In the genomic region with DNA sequence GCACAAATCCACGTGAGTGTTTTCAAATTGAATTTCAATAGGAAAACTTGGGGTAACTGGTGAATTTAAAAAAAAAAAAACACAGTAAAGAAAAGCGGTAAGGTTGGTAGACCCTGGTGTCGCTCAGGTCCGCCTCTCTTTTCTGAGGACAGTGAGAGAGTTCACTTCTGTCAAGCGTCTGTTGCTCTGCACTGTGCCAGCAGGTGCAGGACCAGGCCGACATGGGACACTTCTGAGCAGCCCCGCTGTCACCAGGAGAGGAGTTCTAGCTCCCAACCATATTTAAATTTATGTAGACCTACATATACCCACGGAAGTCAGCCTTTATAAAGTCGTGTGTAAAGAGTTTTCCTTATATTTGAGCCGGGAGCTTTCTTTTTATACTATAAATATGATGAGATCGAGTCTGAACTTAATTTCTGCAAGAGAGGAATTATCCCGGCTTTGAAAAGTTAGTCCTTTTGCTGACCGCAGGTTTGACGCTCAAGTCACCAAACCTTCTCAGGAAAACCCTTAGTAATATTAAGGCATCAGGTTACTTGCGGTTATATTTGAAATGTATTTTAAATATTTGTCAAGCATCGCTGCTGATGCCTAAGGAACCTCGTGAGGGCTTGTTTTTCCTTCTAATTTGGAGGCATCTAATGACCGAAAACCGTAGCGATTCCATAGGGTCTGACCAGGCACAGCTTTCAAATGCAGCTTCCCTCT, we compare ENCODE assay signal across 8 cellular contexts. TPM values are rescaled to one million over a fixed set of nuclear protein-coding genes. Genes with fewer than 3 reads are reported as not detected.
DNase-seq lines count a peak whose midpoint lies in the region; ATAC-seq lines count a peak whose summit lies in the region.

No MANE protein-coding gene starts in this region.

- peak overlapping the region; percentile 80 to 100 (median 97) for H3K27ac Mint-ChIP-seq in IgD-negative memory B cell
- H3K27ac Mint-ChIP-seq in immature natural killer cell = peak overlapping the region; percentile 88 to 97 (median 97)
- H3K27ac Mint-ChIP-seq in stimulated activated naive CD8-positive, alpha-beta T cell treated with anti-CD3 and anti-CD28 coated beads, Interleukin-15, Interleukin-2, amounts not matched to agents 100 ng/mL and 50 ng/mL, for 24 hours = peak overlapping the region; percentile 99

- no peaks in the 10 kb centered on the region for H3K9me3 Mint-ChIP-seq in IgD-negative memory B cell
- H3K9me3 Mint-ChIP-seq in activated T-cell treated with anti-CD3 and anti-CD28 coated beads, Interleukin-2, amount 50 U/mL, for 4 hours = no peaks in the 10 kb centered on the region
- no peaks in the 10 kb centered on the region for H3K9me3 Mint-ChIP-seq in immature natural killer cell
- no peaks in the 10 kb centered on the region for H3K9me3 Mint-ChIP-seq in stimulated activated naive CD8-positive, alpha-beta T cell treated with anti-CD3 and anti-CD28 coated beads, Interleukin-15, Interleukin-2, amounts not matched to agents 100 ng/mL and 50 ng/mL, for 24 hours

- H3K4me3 Mint-ChIP-seq in IgD-negative memory B cell (peak overlapping the region; percentile 95 to 100 (median 100)), immature natural killer cell (peak overlapping the region; percentile 98 to 100 (median 99))
- peak overlapping the region; percentile 97 for H3K4me3 Mint-ChIP-seq in activated T-cell treated with anti-CD3 and anti-CD28 coated beads, Interleukin-2, amount 50 U/mL, for 4 hours
- peak overlapping the region; percentile 94 for H3K4me3 Mint-ChIP-seq in stimulated activated naive CD8-positive, alpha-beta T cell treated with anti-CD3 and anti-CD28 coated beads, Interleukin-15, Interleukin-2, amounts not matched to agents 100 ng/mL and 50 ng/mL, for 24 hours

- peak; percentile 32 for ATAC-seq in GM21360 (IDR thresholded peaks at IDR 0.05; ENCODE audit: unreplicated experiment)
- peak; percentile 41 to 43 for ATAC-seq in activated T-cell treated with anti-CD3 and anti-CD28 coated beads, Interleukin-2, amount 50 U/mL, for 4 hours

- H3K27me3 Mint-ChIP-seq in IgD-negative memory B cell (no peaks in the 10 kb centered on the region), immature natural killer cell (ENCODE audit: low read depth in 3 of 3) (peaks cover 9 to 20% (median 16%) of the 10 kb centered on the region in 3 donors)
- no peaks in the 10 kb centered on the region for H3K27me3 Mint-ChIP-seq in activated T-cell treated with anti-CD3 and anti-CD28 coated beads, Interleukin-2, amount 50 U/mL, for 4 hours (ENCODE audit: low read depth)
- H3K27me3 Mint-ChIP-seq in stimulated activated naive CD8-positive, alpha-beta T cell treated with anti-CD3 and anti-CD28 coated beads, Interleukin-15, Interleukin-2, amounts not matched to agents 100 ng/mL and 50 ng/mL, for 24 hours = no peaks in the 10 kb centered on the region

- H3K36me3 Mint-ChIP-seq in IgD-negative memory B cell (peaks cover 7% of the 10 kb centered on the region), immature natural killer cell (peaks cover 16 to 27% (median 23%) of the 10 kb centered on the region in 3 donors)
- H3K36me3 Mint-ChIP-seq in activated T-cell treated with anti-CD3 and anti-CD28 coated beads, Interleukin-2, amount 50 U/mL, for 4 hours (ENCODE audit: insufficient read depth) = peaks cover 25% of the 10 kb centered on the region
- H3K36me3 Mint-ChIP-seq in stimulated activated naive CD8-positive, alpha-beta T cell treated with anti-CD3 and anti-CD28 coated beads, Interleukin-15, Interleukin-2, amounts not matched to agents 100 ng/mL and 50 ng/mL, for 24 hours (ENCODE audit: low read depth) = peaks cover 51% of the 10 kb centered on the region

- DNase-seq in ELF-1 (ENCODE audit: low read depth, low spot score) (peak; percentile 16), immature natural killer cell (peak; percentile 47 to 65 (median 63)), iPS-NIHi7 (ENCODE audit: extremely low spot score) (no peak), UCSD-AML1 (lab: John Stamatoyannopoulos, UW; ENCODE audit: unreplicated experiment) (no peak)
- DNase-seq in activated T-cell treated with anti-CD3 and anti-CD28 coated beads, Interleukin-2, amount 50 U/mL, for 4 hours = peak; percentile 63

- H3K4me1 Mint-ChIP-seq in IgD-negative memory B cell (peaks cover 8 to 14% (median 13%) of the 10 kb centered on the region in 3 donors), immature natural killer cell (peaks cover 39 to 47% of the 10 kb centered on the region in 2 donors)
- peaks cover 47% of the 10 kb centered on the region for H3K4me1 Mint-ChIP-seq in activated T-cell treated with anti-CD3 and anti-CD28 coated beads, Interleukin-2, amount 50 U/mL, for 4 hours (ENCODE audit: low read depth)
- H3K4me1 Mint-ChIP-seq in stimulated activated naive CD8-positive, alpha-beta T cell treated with anti-CD3 and anti-CD28 coated beads, Interleukin-15, Interleukin-2, amounts not matched to agents 100 ng/mL and 50 ng/mL, for 24 hours (ENCODE audit: low read depth) = peaks cover 53% of the 10 kb centered on the region

RNA-seq across cellular contexts. Expression of gene IKZF1, which starts 0.6 kb away (rescaled TPM):
- polyA plus RNA-seq in IgD-negative memory B cell = 213 TPM
- 100 to 1,000 TPM; 168 to 229 (median 228) TPM for total RNA-seq in activated T-cell treated with anti-CD3 and anti-CD28 coated beads, Interleukin-2, amount 50 U/mL, for 4 hours
- 100 to 1,000 TPM in 1 of 3 donors, 10 to 100 TPM in 2; 79.5 to 307 (median 91.3) TPM for polyA plus RNA-seq in immature natural killer cell

Comparison
In these comparisons a context has a peak if more than half of its experiments do, and no peak if none do; other contexts are left out.
1. DNase-seq: peak in ELF-1 (single experiment), activated T-cell treated with anti-CD3 and anti-CD28 coated beads, Interleukin-2, amount 50 U/mL, for 4 hours (single experiment) and immature natural killer cell (3 of 3); none in iPS-NIHi7 (single experiment) and UCSD-AML1 (single experiment).
2. Peak in every context shown above with its lines, with median percentiles within 50 percentile points of each other: H3K27ac Mint-ChIP-seq and H3K4me3 Mint-ChIP-seq.